Comparison of ENCODE assay signal across 8 cellular contexts in genomic region chr5:40798012-40798855, GRCh38. TPM values are rescaled to one million over a fixed set of nuclear protein-coding genes. Genes with fewer than 3 reads are reported as not detected.
A peak's percentile ranks its signal among the peaks of the same experiment; 100 is the strongest.
DNase-seq lines count a peak whose midpoint lies in the region; ATAC-seq, FAIRE-seq and TF ChIP-seq lines count a peak whose summit lies in the region.

TSS of gene PRKAA1 (minus strand) at chr5:40798374. CDS start at chr5:40798189, 185 bp downstream.

- H3K4ac ChIP-seq in trophoblast cell (ENCODE audit: low read depth, low read length) = peak within 1 kb of the TSS; percentile 81

- WGBS in trophoblast cell (ENCODE audit: extremely low coverage, insufficient coverage, insufficient read length) = no CpG with 5 or more reads among the region's 73 CpGs
- 0 to 1% methylated on average over 27 to 46 of the region's 73 CpGs for WGBS in tibial nerve, 2 donors

- H3K79me1 ChIP-seq in trophoblast cell (ENCODE audit: low read length) = peaks cover 5% of the 10 kb centered on the region

- no peaks in the 10 kb centered on the region for H3K9me3 ChIP-seq in trophoblast cell (ENCODE audit: insufficient read depth, low read depth, low read length)
- H3K9me3 ChIP-seq in tibial nerve = no peaks in the 10 kb centered on the region

- peaks cover 6% of the 10 kb centered on the region for H3K79me2 ChIP-seq in trophoblast cell (ENCODE audit: control insufficient read depth, insufficient read depth, low read length, poor library complexity)

- H3K4me3 ChIP-seq in trophoblast cell (ENCODE audit: low read depth, low read length) (peak within 1 kb of the TSS; percentile 95), tibial nerve (peak within 1 kb of the TSS; percentile 89 to 100 (median 98))

- peak within 1 kb of the TSS; percentile 91 for H4K12ac ChIP-seq in trophoblast cell (ENCODE audit: low read depth, low read length)

- FAIRE-seq in GM12892 (lab: Jason Lieb, UNC) = peak; percentile 69

- H3K36me3 ChIP-seq in trophoblast cell (ENCODE audit: control insufficient read depth in 1 of 2, insufficient read depth in 2 of 2, low read length in 2 of 2) = peaks cover 0 to 3% of the 10 kb centered on the region in 2 experiments
- H3K36me3 ChIP-seq in tibial nerve = no peaks in the 10 kb centered on the region

- peak in 1 of 2 donors; percentile 86 for TF ChIP-seq EP300 in tibial nerve (IDR thresholded peaks at IDR 0.05)

- peak within 1 kb of the TSS; percentile 86 for H3K18ac ChIP-seq in trophoblast cell (ENCODE audit: low read length)

- peak within 1 kb of the TSS; percentile 45 for H2BK12ac ChIP-seq in trophoblast cell (ENCODE audit: low read length)

- peak; percentile 70; the same call in 1 of the 2 replicates for TF ChIP-seq POLR2A in GM12892 (IDR thresholded peaks at IDR 0.05; ENCODE audit: low read depth, low read length)
- peak; percentile 51 to 73 for TF ChIP-seq POLR2A in tibial nerve (IDR thresholded peaks at IDR 0.05)

- ATAC-seq in HG02840 (IDR thresholded peaks at IDR 0.05; ENCODE audit: low FRiP score, unreplicated experiment) (peak; percentile 95), Right ventricle myocardium superior (ENCODE audit: poor library complexity) (peak; percentile 96)

- no peak within 1 kb of the TSS for H3K23ac ChIP-seq in trophoblast cell (ENCODE audit: low read length)

- H2BK5ac ChIP-seq in trophoblast cell (ENCODE audit: low read depth, low read length, poor library complexity) = peak within 1 kb of the TSS; percentile 78

- H3K4me1 ChIP-seq in trophoblast cell (ENCODE audit: control insufficient read depth in 1 of 2, insufficient read depth in 2 of 2, low read length in 2 of 2) (no peaks in the 10 kb centered on the region), tibial nerve (peaks cover 0 to 41% (median 15%) of the 10 kb centered on the region in 4 donors)

- H2BK120ac ChIP-seq in trophoblast cell (ENCODE audit: insufficient read depth, low read length, poor library complexity) = peak within 1 kb of the TSS; percentile 84

- H3K27ac ChIP-seq in trophoblast cell (ENCODE audit: low read depth, low read length) (peak within 1 kb of the TSS; percentile 87), tibial nerve (peak within 1 kb of the TSS; percentile 90 to 99 (median 94))

- intact Hi-C loops in Right ventricle myocardium superior (cut with DNase I) = no loop called here

- H3K14ac ChIP-seq in trophoblast cell (ENCODE audit: low read length) = peak within 1 kb of the TSS; percentile 94

- H4K91ac ChIP-seq in trophoblast cell (ENCODE audit: low read depth, low read length) = peak within 1 kb of the TSS; percentile 81

- H4K8ac ChIP-seq in trophoblast cell (ENCODE audit: low read depth, low read length) = peak within 1 kb of the TSS; percentile 94

- peak within 1 kb of the TSS; percentile 95 for H3K9ac ChIP-seq in trophoblast cell (ENCODE audit: low read length)

- H3K4me2 ChIP-seq in trophoblast cell (ENCODE audit: low read length) = peak within 1 kb of the TSS; percentile 81

- H2AFZ ChIP-seq in trophoblast cell (ENCODE audit: insufficient read depth, low read length, poor library complexity) = peak within 1 kb of the TSS; percentile 98

- no peaks in the 10 kb centered on the region for H3K27me3 ChIP-seq in trophoblast cell (ENCODE audit: insufficient read depth, low read length)
- no peaks in the 10 kb centered on the region for H3K27me3 ChIP-seq in tibial nerve

- peak; percentile 74 to 89 (median 81) for TF ChIP-seq CTCF in tibial nerve (IDR thresholded peaks at IDR 0.05)

- DNase-seq in GM12892 (ENCODE audit: insufficient read length) = peak; percentile 77
- peak; percentile 60 for DNase-seq in NCI-H1417 treated with DMSO at 0.1 percent for 48 hours (lab: John Stamatoyannopoulos, UW)
- peak; percentile 74 to 92 for DNase-seq in SW 1271 (lab: John Stamatoyannopoulos, UW)
- peak; percentile 77 for DNase-seq in activated naive CD8-positive, alpha-beta T cell treated with anti-CD3 and anti-CD28 coated beads, Interleukin-2, amount 50 U/mL, for 16 hours (ENCODE audit: low read depth, low spot score)
- peak; percentile 95 for DNase-seq in Right ventricle myocardium superior
- DNase-seq in trophoblast cell = peak; percentile 92 to 94
- peak; percentile 77 to 82 for DNase-seq in tibial nerve (ENCODE audit: low spot score in 2 of 2)

- H2AK5ac ChIP-seq in trophoblast cell (ENCODE audit: low read length) = no peak within 1 kb of the TSS

RNA-seq across cellular contexts. Expression of gene PRKAA1, which starts in this region (rescaled TPM):
- 18.2 TPM for polyA plus RNA-seq in GM12892 (2012; ENCODE audit: missing spikeins)
- total RNA-seq in Right ventricle myocardium superior = 29.9 TPM
- polyA plus RNA-seq in trophoblast cell (2013) = 30.3 and 33.1 TPM in 2 replicates
- 10 to 100 TPM; 66.2 to 86.1 (median 77.9) TPM for total RNA-seq in tibial nerve

Comparison
In these comparisons a context has a peak if more than half of its experiments do, and no peak if none do; other contexts are left out.
1. Peak in every context shown above with its lines: DNase-seq, ATAC-seq, H3K4me3 ChIP-seq and H3K27ac ChIP-seq.